In the genomic region with DNA sequence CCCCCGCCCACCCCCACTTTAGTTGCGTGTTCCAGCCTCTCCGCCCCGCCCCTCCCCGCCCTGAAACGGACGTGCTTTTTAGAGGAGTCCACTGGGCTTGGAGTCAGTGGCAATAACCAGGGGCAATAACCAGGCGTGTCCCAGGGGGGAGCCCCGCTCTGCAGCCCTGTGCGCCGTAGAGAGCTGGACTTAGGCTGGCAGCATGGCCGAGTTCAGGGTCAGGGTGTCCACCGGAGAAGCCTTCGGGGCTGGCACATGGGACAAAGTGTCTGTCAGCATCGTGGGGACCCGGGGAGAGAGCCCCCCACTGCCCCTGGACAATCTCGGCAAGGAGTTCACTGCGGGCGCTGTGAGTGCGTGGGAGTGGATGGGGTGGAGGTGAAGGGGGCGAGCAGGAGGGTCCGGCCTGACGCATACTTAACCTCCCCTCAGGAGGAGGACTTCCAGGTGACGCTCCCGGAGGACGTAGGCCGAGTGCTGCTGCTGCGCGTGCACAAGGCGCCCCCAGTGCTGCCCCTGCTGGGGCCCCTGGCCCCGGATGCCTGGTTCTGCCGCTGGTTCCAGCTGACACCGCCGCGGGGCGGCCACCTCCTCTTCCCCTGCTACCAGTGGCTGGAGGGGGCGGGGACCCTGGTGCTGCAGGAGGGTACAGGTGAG, we compare ENCODE assay signal across 19 cellular contexts. TPM values are rescaled to one million over a fixed set of nuclear protein-coding genes. Genes with fewer than 3 reads are reported as not detected.
A peak's percentile ranks its signal among the peaks of the same experiment; 100 is the strongest.
DNase-seq lines count a peak whose midpoint lies in the region; ATAC-seq and TF ChIP-seq lines count a peak whose summit lies in the region.
"Had no signal": no experiment of that assay in that cellular context is flagged by ENCODE, and none has a peak within 500 bp of the region (broad histone marks: within the 10 kb centered on the region; RNA-seq: fewer than 3 reads in every experiment).

Gene ALOX15B (plus strand): TSS at position 106 of the 657 bp plus-strand sequence. CDS start 97 bp downstream, at position 203.

- H3K4me3 ChIP-seq in epithelial cell of esophagus (ENCODE audit: low read length) (peak within 1 kb of the TSS; percentile 48), mucosa of rectum (ENCODE audit: low read length in 2 of 2) (peak within 1 kb of the TSS; percentile 9 to 20), thoracic aorta (peak within 1 kb of the TSS; percentile 6)
- H3K4me3 ChIP-seq: SK-N-MC had no signal

- no peak within 1 kb of the TSS for H3K4me3 Mint-ChIP-seq in activated CD4-positive, alpha-beta T cell treated with anti-CD3 and anti-CD28 coated beads for 36 hours
- H3K4me3 Mint-ChIP-seq: mesothelial cell of epicardium had no signal

- H3K27me3 Mint-ChIP-seq in activated CD4-positive, alpha-beta T cell treated with anti-CD3 and anti-CD28 coated beads for 36 hours = peaks cover 25% of the 10 kb centered on the region

- H3K27me3 ChIP-seq in mucosa of rectum (ENCODE audit: control insufficient read depth in 2 of 2, insufficient read depth in 2 of 2, low read length in 2 of 2) (peaks cover 0 to 5% of the 10 kb centered on the region in 2 donors), thoracic aorta (replicated peaks; ENCODE audit: insufficient read depth) (no peaks in the 10 kb centered on the region)

- peaks cover 3 to 8% of the 10 kb centered on the region in 2 donors for H3K4me1 ChIP-seq in mucosa of rectum (ENCODE audit: control insufficient read depth in 2 of 2, insufficient read depth in 2 of 2, low read length in 2 of 2)
- H3K4me1 ChIP-seq in thoracic aorta (ENCODE audit: control insufficient read depth in 1 of 2, low read depth in 2 of 2) = no peaks in the 10 kb centered on the region

- TF ChIP-seq CTCF in epithelial cell of esophagus (IDR thresholded peaks at IDR 0.05; ENCODE audit: insufficient read depth, low read depth, low read length, missing control alignments) (no peak), thoracic aorta (IDR thresholded peaks at IDR 0.05) (no peak)

- no peaks in the 10 kb centered on the region for H3K36me3 ChIP-seq in mucosa of rectum (ENCODE audit: control insufficient read depth in 2 of 2, insufficient read depth in 2 of 2, low read length in 2 of 2)
- no peaks in the 10 kb centered on the region for H3K36me3 ChIP-seq in thoracic aorta

- POLR2A ChIA-PET in activated CD4-positive, alpha-beta T cell treated with anti-CD3 and anti-CD28 coated beads for 36 hours (lab: Charles Lee) = no interaction called here

- H3K4me1 Mint-ChIP-seq in activated CD4-positive, alpha-beta T cell treated with anti-CD3 and anti-CD28 coated beads for 36 hours = no peaks in the 10 kb centered on the region

- ATAC-seq in activated CD4-positive, alpha-beta T cell treated with anti-CD3 and anti-CD28 coated beads for 36 hours = peak; percentile 33
- no peak for ATAC-seq in thoracic aorta (ENCODE audit: insufficient number of reproducible peaks, low FRiP score, low read depth)
- ATAC-seq in GM21423 (IDR thresholded peaks at IDR 0.05; ENCODE audit: unreplicated experiment) = no peak

- H3K9ac ChIP-seq in mucosa of rectum (ENCODE audit: low read depth in 1 of 2, low read length in 2 of 2) = peak within 1 kb of the TSS in 1 of 2 donors; percentile 40

- H3K9me3 Mint-ChIP-seq in activated CD4-positive, alpha-beta T cell treated with anti-CD3 and anti-CD28 coated beads for 36 hours (ENCODE audit: low read depth) = no peaks in the 10 kb centered on the region

- DNase-seq in activated CD4-positive, alpha-beta T cell treated with anti-CD3 and anti-CD28 coated beads for 36 hours = peak; percentile 36
- no peak for DNase-seq in activated CD4-positive, alpha-beta T cell treated with anti-CD3 and anti-CD28 coated beads for 4 hours
- peak; percentile 49 for DNase-seq in epithelial cell of esophagus (ENCODE audit: low read depth)
- DNase-seq in thoracic aorta (ENCODE audit: low spot score) = no peak
- DNase-seq in NCI-H2196 (lab: John Stamatoyannopoulos, UW; ENCODE audit: unreplicated experiment) = no peak
- DNase-seq in NCI-H774 (lab: John Stamatoyannopoulos, UW) = no peak
- DNase-seq: activated CD4-positive, CD25-positive, alpha-beta regulatory T cell treated with anti-CD3 and anti-CD28 coated beads, Interleukin-2, amount 50 U/mL, for 72 hours; activated effector memory CD4-positive, alpha-beta T cell treated with Interleukin-2 at 50 U/mL for 16 hours; cerebellar nuclear complex; DMS79; NCI-H1092; NCI-H748 treated with DMSO at 0.1 percent for 48 hours; stimulated activated CD4-positive, alpha-beta T cell treated with anti-CD3 and anti-CD28 coated beads, Interleukin-12 subunit alpha, Interleukin-12 subunit beta, amount 100 ng/mL, for 4 hours; stimulated activated CD8-positive, alpha-beta memory T cell treated with anti-CD3 and anti-CD28 coated beads, Interleukin-4, amount 100 ng/mL, for 48 hours had no signal

- H3K9me3 ChIP-seq in mucosa of rectum (ENCODE audit: control insufficient read depth in 2 of 2, low read length in 2 of 2) = no peaks in the 10 kb centered on the region
- no peaks in the 10 kb centered on the region for H3K9me3 ChIP-seq in thoracic aorta

- H3K27ac Mint-ChIP-seq in activated CD4-positive, alpha-beta T cell treated with anti-CD3 and anti-CD28 coated beads for 36 hours = no peak within 1 kb of the TSS
- H3K27ac Mint-ChIP-seq: mesothelial cell of epicardium had no signal

- no peaks in the 10 kb centered on the region for H3K36me3 Mint-ChIP-seq in activated CD4-positive, alpha-beta T cell treated with anti-CD3 and anti-CD28 coated beads for 36 hours (ENCODE audit: low read depth)
- H3K36me3 Mint-ChIP-seq: mesothelial cell of epicardium had no signal

- H3K27ac ChIP-seq in mucosa of rectum (ENCODE audit: low read depth in 2 of 2, low read length in 2 of 2) = no peak within 1 kb of the TSS
- H3K27ac ChIP-seq in thoracic aorta = no peak within 1 kb of the TSS
- H3K27ac ChIP-seq: 22Rv1, SK-N-MC had no signal

- CTCF ChIA-PET in activated CD4-positive, alpha-beta T cell treated with anti-CD3 and anti-CD28 coated beads for 36 hours (lab: Charles Lee) = interaction anchor here (0.6 to 1.3 kb wide), 3 partner anchors 10 to 406 kb away, joined by 3 to 6 read pairs (median 4); no protein-coding TSS in a partner anchor

- intact Hi-C loops in activated CD4-positive, alpha-beta T cell treated with anti-CD3 and anti-CD28 coated beads for 36 hours (cut with DNase I, micrococcal nuclease) = no loop called here

RNA-seq across cellular contexts. Expression of gene ALOX15B, which starts in this region (rescaled TPM):
- total RNA-seq in activated CD4-positive, alpha-beta T cell treated with anti-CD3 and anti-CD28 coated beads for 36 hours = under 1 TPM; 0.09 to 0.18 TPM
- 1 to 10 TPM in 1 of 2 donors, under 1 TPM in 1; 0.85 to 8.3 TPM for total RNA-seq in thoracic aorta
- total RNA-seq: mesothelial cell of epicardium had no signal

Comparison
In these comparisons a context has a peak if more than half of its experiments do, and no peak if none do; other contexts are left out.
1. Peak in DNase-seq and ATAC-seq in activated CD4-positive, alpha-beta T cell treated with anti-CD3 and anti-CD28 coated beads for 36 hours; RNA of the gene not detected or under 1 TPM.